Comparison of ENCODE assay signal across 8 cellular contexts in genomic region chr19:6424939-6425731, GRCh38. TPM values are rescaled to one million over a fixed set of nuclear protein-coding genes. Genes with fewer than 3 reads are reported as not detected.
DNase-seq lines count a peak whose midpoint lies in the region; ATAC-seq and TF ChIP-seq lines count a peak whose summit lies in the region.

No MANE protein-coding gene starts in this region.

- 6% methylated on average over 43 of the region's 43 CpGs for WGBS in prostate gland

- no peaks in the 10 kb centered on the region for H3K9me3 ChIP-seq in prostate gland

- H3K27ac ChIP-seq in prostate gland, result peak overlapping the region; percentile 68 to 73

- no peaks in the 10 kb centered on the region for H3K27me3 ChIP-seq in prostate gland (replicated peaks; ENCODE audit: insufficient read depth)

- peak overlapping the region in 1 of 2 donors; percentile 75 for H3K4me3 ChIP-seq in prostate gland

- ATAC-seq in GM18499 (IDR thresholded peaks at IDR 0.05; ENCODE audit: insufficient read depth, unreplicated experiment), result peak; percentile 85
- ATAC-seq in HG02885 (IDR thresholded peaks at IDR 0.05; ENCODE audit: poor library complexity, unreplicated experiment), result peak; percentile 87
- peak; percentile 94 to 96 for ATAC-seq in left cardiac atrium

- peaks cover 0 to 3% of the 10 kb centered on the region in 2 donors for H3K36me3 ChIP-seq in prostate gland

- peak in 2 of 4 experiments; percentile 21 to 30 for TF ChIP-seq CTCF in prostate gland (IDR thresholded peaks at IDR 0.05)

- DNase-seq in NCI-H1694 (lab: John Stamatoyannopoulos, UW) (peak; percentile 99), T-helper 1 cell (peak; percentile 98 to 100 (median 99)), amygdala (lab: John Stamatoyannopoulos, UW) (peak; percentile 71 to 100 (median 100)), left cardiac atrium (peak; percentile 95), prostate gland (ENCODE audit: low spot score) (peak; percentile 100), ureter (ENCODE audit: low spot score) (peak; percentile 100)

- intact Hi-C loops in left cardiac atrium (cut with DNase I), result no loop called here
- intact Hi-C loops in prostate gland (cut with DNase I), result loop anchor here (2.0 to 5.0 kb wide), 2 partner anchors 32 to 153 kb away; partner anchors contain the start of gene GTF2F1

- no peak for TF ChIP-seq POLR2A in prostate gland (IDR thresholded peaks at IDR 0.05)

- H3K4me1 ChIP-seq in prostate gland (replicated peaks), result peaks cover 5% of the 10 kb centered on the region

RNA-seq across cellular contexts. Expression of gene KHSRP, which starts 0.5 kb away (rescaled TPM):
- total RNA-seq in left cardiac atrium (100 to 1,000 TPM in 1 of 2 donors, 10 to 100 TPM in 1; 99.3 to 135 TPM), prostate gland (100 to 1,000 TPM; 146 to 277 TPM), ureter (200 TPM)

RNA-seq across cellular contexts. Expression of gene SLC25A41, which starts 8.4 kb away (rescaled TPM):
- under 1 TPM; 0.18 TPM for total RNA-seq in left cardiac atrium
- total RNA-seq in prostate gland, result under 1 TPM; 0.18 to 0.57 TPM
- not detected for total RNA-seq in ureter

RNA-seq across cellular contexts. Expression of gene GTF2F1, which starts 32.2 kb away (rescaled TPM):
- total RNA-seq in left cardiac atrium, result 10 to 100 TPM; 29.6 to 33.0 TPM
- 10 to 100 TPM; 70.7 to 82.7 TPM for total RNA-seq in prostate gland
- total RNA-seq in ureter, result 52.9 TPM

RNA-seq across cellular contexts. Expression of gene SLC25A23, which starts 34.5 kb away (rescaled TPM):
- total RNA-seq in left cardiac atrium, result 10 to 100 TPM; 58.8 to 69.2 TPM
- 10 to 100 TPM; 66.2 to 91.3 TPM for total RNA-seq in prostate gland
- 37.0 TPM for total RNA-seq in ureter

RNA-seq across cellular contexts. Expression of gene CRB3, which starts 38.9 kb away (rescaled TPM):
- total RNA-seq in left cardiac atrium, result not detected
- 10 to 100 TPM; 23.1 to 39.3 TPM for total RNA-seq in prostate gland
- 23.6 TPM for total RNA-seq in ureter
